ENCODE assay signal across 17 cellular contexts in the genomic region with DNA sequence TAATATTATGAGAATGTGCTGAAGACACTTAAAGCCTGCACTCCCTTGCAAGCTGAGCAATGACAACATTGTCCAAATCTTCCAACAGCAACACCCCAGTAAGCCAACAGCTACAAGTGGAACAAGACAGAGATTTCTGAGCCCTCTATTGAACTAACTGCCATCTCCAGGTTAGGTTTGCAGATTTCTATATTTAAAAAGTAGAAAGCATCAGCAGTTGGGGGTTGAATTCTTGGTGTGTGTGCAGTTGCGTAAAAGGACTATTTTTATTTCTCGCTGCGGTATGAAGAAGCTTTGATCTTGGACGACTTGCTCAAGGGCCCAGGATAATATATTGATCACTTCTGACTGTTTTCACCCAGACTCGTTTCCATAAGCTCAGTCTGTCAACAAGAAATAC.
A peak's percentile ranks its signal among the peaks of the same experiment; 100 is the strongest.
DNase-seq lines count a peak whose midpoint lies in the region; ATAC-seq and TF ChIP-seq lines count a peak whose summit lies in the region.
"Had no signal": no experiment of that assay in that cellular context is flagged by ENCODE, and none has a peak within 500 bp of the region (broad histone marks: within the 10 kb centered on the region; RNA-seq: fewer than 3 reads in every experiment).

No MANE protein-coding gene starts in this region.

- peak; percentile 26 for DNase-seq in SKM-1 treated with dmso at 0.1 percent for 144 hours (lab: John Stamatoyannopoulos, UW; ENCODE audit: unreplicated experiment)
- DNase-seq in SKM-1 (lab: John Stamatoyannopoulos, UW; ENCODE audit: unreplicated experiment) = no peak
- no peak for DNase-seq in heart left ventricle
- no peak for DNase-seq in osteocyte (ENCODE audit: extremely low spot score, unreplicated experiment)
- DNase-seq in uterus = no peak
- no peak for DNase-seq in amniotic stem cell (lab: John Stamatoyannopoulos, UW)
- no peak for DNase-seq in OCI-LY7 (ENCODE audit: low spot score)
- no peak for DNase-seq in COR-L47 (lab: John Stamatoyannopoulos, UW)
- DNase-seq: activated CD8-positive, alpha-beta T cell treated with anti-CD3 and anti-CD28 coated beads, Interleukin-2, amount 10 ng/mL, durations not matched to agents 7 days and 5 days; activated effector memory CD4-positive, alpha-beta T cell treated with Interleukin-2 at 50 U/mL for 16 hours; CD8-positive, alpha-beta T cell; hippocampal formation; Karpas-422; mesendoderm; NCI-H1930; NCI-H69 had no signal

- H2AFZ ChIP-seq in OCI-LY7 (ENCODE audit: low read length) = no peak overlapping the region

- H3K9me3 Mint-ChIP-seq in osteocyte (ENCODE audit: unreplicated experiment) = no peaks in the 10 kb centered on the region
- H3K9me3 Mint-ChIP-seq: CD8-positive, alpha-beta T cell had no signal

- H3K9me3 ChIP-seq in heart left ventricle (no peaks in the 10 kb centered on the region), uterus (no peaks in the 10 kb centered on the region), OCI-LY7 (ENCODE audit: low read length) (no peaks in the 10 kb centered on the region)

- TF ChIP-seq POLR2A in heart left ventricle (IDR thresholded peaks at IDR 0.05) (no peak), uterus (IDR thresholded peaks at IDR 0.05) (no peak)

- CTCF ChIA-PET in OCI-LY7 (lab: Charles Lee; ENCODE audit: unreplicated experiment) = no interaction called here

- no peaks in the 10 kb centered on the region for H3K9me2 ChIP-seq in OCI-LY7 (ENCODE audit: insufficient read depth, low read length)

- H3K36me3 ChIP-seq in heart left ventricle (no peaks in the 10 kb centered on the region), uterus (no peaks in the 10 kb centered on the region), OCI-LY7 (ENCODE audit: insufficient read depth, low read length) (no peaks in the 10 kb centered on the region)

- H3K27ac ChIP-seq in heart left ventricle (peak overlapping the region; percentile 54 to 94 (median 85)), uterus (peak overlapping the region; percentile 61 to 93), OCI-LY7 (ENCODE audit: low read depth, low read length, poor library complexity, severe bottlenecking) (no peak overlapping the region)
- H3K27ac ChIP-seq: 22Rv1 had no signal

- H3K27me3 Mint-ChIP-seq in osteocyte (ENCODE audit: unreplicated experiment) = no peaks in the 10 kb centered on the region

- TF ChIP-seq CTCF in heart left ventricle (IDR thresholded peaks at IDR 0.05) = no peak
- TF ChIP-seq CTCF in osteocyte (IDR thresholded peaks at IDR 0.05) = no peak
- TF ChIP-seq CTCF in uterus (IDR thresholded peaks at IDR 0.05) = no peak
- TF ChIP-seq CTCF in OCI-LY7 (conservative IDR thresholded peaks at IDR 0.05; ENCODE audit: low read length) = no peak

- intact Hi-C loops in heart left ventricle (cut with DNase I) = loop anchor here in 3 of 10 donors (5.0 kb wide), 3 partner anchors 65 to 150 kb away; partner anchors contain the start of gene ZFP36L2 (in 1 of the 3)
- intact Hi-C loops in uterus (cut with DNase I; ENCODE audit: low total_unique reads) = no loop called here
- intact Hi-C loops in OCI-LY7 (cut with micrococcal nuclease; ENCODE audit: unreplicated experiment) = no loop called here

- H3K4me1 ChIP-seq in heart left ventricle (peaks cover 13 to 80% (median 66%) of the 10 kb centered on the region in 12 donors), uterus (peaks cover 10 to 23% of the 10 kb centered on the region in 2 donors), OCI-LY7 (ENCODE audit: insufficient read depth, low read length, poor library complexity, severe bottlenecking) (no peaks in the 10 kb centered on the region)

- peak overlapping the region; percentile 94 for H3K27ac Mint-ChIP-seq in osteocyte (ENCODE audit: unreplicated experiment)
- H3K27ac Mint-ChIP-seq: activated CD8-positive, alpha-beta T cell treated with anti-CD3 and anti-CD28 coated beads, Interleukin-2, amount 10 ng/mL, durations not matched to agents 7 days and 5 days; CD8-positive, alpha-beta T cell had no signal

- H3K4me3 ChIP-seq in heart left ventricle (peak overlapping the region in 2 of 12 donors; percentile 1 to 23), uterus (no peak overlapping the region), OCI-LY7 (ENCODE audit: low read depth, low read length, poor library complexity, severe bottlenecking) (no peak overlapping the region)

- H3K27me3 ChIP-seq in heart left ventricle = no peaks in the 10 kb centered on the region
- H3K27me3 ChIP-seq in uterus = no peaks in the 10 kb centered on the region

- H4K20me1 ChIP-seq in OCI-LY7 (ENCODE audit: insufficient read depth, low read length) = no peaks in the 10 kb centered on the region

- no peaks in the 10 kb centered on the region for H3K36me3 Mint-ChIP-seq in osteocyte (ENCODE audit: unreplicated experiment)

- no peaks in the 10 kb centered on the region for H3K79me2 ChIP-seq in OCI-LY7 (ENCODE audit: insufficient read depth, low read depth, low read length)

- no peak overlapping the region for H3K4me2 ChIP-seq in OCI-LY7 (ENCODE audit: low read length)

- POLR2A ChIA-PET in OCI-LY7 (lab: Charles Lee) = interaction anchor here (0.6 to 0.7 kb wide), 2 partner anchors 15 to 26 kb away, joined by 3 to 4 read pairs; no protein-coding TSS in a partner anchor

- H3K4me1 Mint-ChIP-seq in osteocyte (ENCODE audit: unreplicated experiment) = peaks cover 67% of the 10 kb centered on the region

- 30 to 50% (median 39%) methylated on average over 5 of the region's 5 CpGs for WGBS in heart left ventricle, 4 donors

- BruUV-seq in OCI-LY7 (replicated peaks; lab: Mats Ljungman, UMichigan) = no TSS peak

- ATAC-seq in heart left ventricle = peak in 3 of 4 donors; percentile 54 to 71 (median 63)
- ATAC-seq: activated CD8-positive, alpha-beta T cell treated with anti-CD3 and anti-CD28 coated beads, Interleukin-2, amount 10 ng/mL, durations not matched to agents 7 days and 5 days; CD8-positive, alpha-beta T cell had no signal

- no peak overlapping the region for H3K4me3 Mint-ChIP-seq in osteocyte (ENCODE audit: unreplicated experiment)
- H3K4me3 Mint-ChIP-seq: activated CD8-positive, alpha-beta T cell treated with anti-CD3 and anti-CD28 coated beads, Interleukin-2, amount 10 ng/mL, durations not matched to agents 7 days and 5 days; CD8-positive, alpha-beta T cell had no signal
